ENCODE assay signal across 27 cellular contexts in genomic region chr11:5071815-5072214, GRCh38. TPM values are rescaled to one million over a fixed set of nuclear protein-coding genes. Genes with fewer than 3 reads are reported as not detected.
"Had no signal": no experiment of that assay in that cellular context is flagged by ENCODE, and none has a peak within 500 bp of the region (broad histone marks: within the 10 kb centered on the region; RNA-seq: fewer than 3 reads in every experiment).

No MANE protein-coding gene starts in this region.

- H3K9me3 ChIP-seq: ascending aorta, colonic mucosa, esophagus squamous epithelium, heart left ventricle, left ventricle myocardium inferior, right lobe of liver, suprapubic skin, tibial nerve had no signal

- DNase-seq: activated CD4-positive, alpha-beta T cell treated with anti-CD3 and anti-CD28 coated beads, Interleukin-2, amount 10 ng/mL, durations not matched to agents 24 days and 14 days; activated CD8-positive, alpha-beta memory T cell treated with anti-CD3 and anti-CD28 coated beads, Interleukin-2, amount 10 ng/mL, durations not matched to agents 7 days and 5 days; activated CD8-positive, alpha-beta T cell treated with anti-CD3 and anti-CD28 coated beads for 36 hours; activated gamma-delta T cell treated with Interleukin-2 at 50 U/mL for 16 hours; colonic mucosa; dorsolateral prefrontal cortex; effector memory CD8-positive, alpha-beta T cell; esophagus squamous epithelium; heart left ventricle; left ventricle myocardium inferior; right lobe of liver; stimulated activated CD4-positive, alpha-beta T cell treated with anti-CD3 and anti-CD28 coated beads, Interleukin-1b, Interleukin-23, amount 100 ng/mL, for 48 hours; stimulated activated naive CD8-positive, alpha-beta T cell treated with anti-CD3 and anti-CD28 coated beads, Interleukin-15, amount 100 ng/mL, for 72 hours had no signal

- H3K4me1 ChIP-seq: ascending aorta, colonic mucosa, esophagus squamous epithelium, heart left ventricle, left ventricle myocardium inferior, parathyroid adenoma, right lobe of liver, suprapubic skin, tibial nerve had no signal

- H3K27ac ChIP-seq: ascending aorta, colonic mucosa, dorsolateral prefrontal cortex, esophagus squamous epithelium, heart left ventricle, left ventricle myocardium inferior, parathyroid adenoma, right lobe of liver, skin epidermis, suprapubic skin, tibial nerve had no signal

- H3K9ac ChIP-seq: parathyroid adenoma had no signal

- H3K27me3 ChIP-seq: ascending aorta, colonic mucosa, esophagus squamous epithelium, heart left ventricle, right lobe of liver, suprapubic skin, tibial nerve had no signal

- H3K36me3 ChIP-seq: ascending aorta, colonic mucosa, esophagus squamous epithelium, heart left ventricle, left ventricle myocardium inferior, right lobe of liver, suprapubic skin, tibial nerve had no signal

- H2AFZ ChIP-seq: parathyroid adenoma had no signal

- H3K4me3 ChIP-seq: ascending aorta, colonic mucosa, dorsolateral prefrontal cortex, esophagus squamous epithelium, heart left ventricle, left ventricle myocardium inferior, right lobe of liver, skin epidermis, suprapubic skin, tibial nerve had no signal

- ATAC-seq: activated CD4-positive, CD25-positive, alpha-beta regulatory T cell treated with anti-CD3 and anti-CD28 coated beads, Interleukin-2, amount 50 U/mL, for 24 hours; activated CD8-positive, alpha-beta memory T cell treated with anti-CD3 and anti-CD28 coated beads, Interleukin-2, amount 10 ng/mL, durations not matched to agents 7 days and 5 days; activated CD8-positive, alpha-beta T cell treated with anti-CD3 and anti-CD28 coated beads for 36 hours; activated naive CD4-positive, alpha-beta T cell treated with anti-CD3 and anti-CD28 coated beads, Interleukin-2, amount 50 U/mL, for 72 hours; effector memory CD8-positive, alpha-beta T cell; heart left ventricle; right lobe of liver; stimulated activated naive CD8-positive, alpha-beta T cell treated with anti-CD3 and anti-CD28 coated beads, Interleukin-15, amount 100 ng/mL, for 72 hours had no signal

RNA-seq across cellular contexts. Expression of gene OR52E1, which starts 2.4 kb away (rescaled TPM):
- total RNA-seq: activated CD4-positive, alpha-beta T cell treated with anti-CD3 and anti-CD28 coated beads, Interleukin-2, amount 10 ng/mL, durations not matched to agents 24 days and 14 days; activated CD8-positive, alpha-beta memory T cell treated with anti-CD3 and anti-CD28 coated beads, Interleukin-2, amount 10 ng/mL, durations not matched to agents 7 days and 5 days; activated CD8-positive, alpha-beta T cell treated with anti-CD3 and anti-CD28 coated beads for 36 hours; activated naive CD4-positive, alpha-beta T cell treated with anti-CD3 and anti-CD28 coated beads, Interleukin-2, amount 50 U/mL, for 72 hours; ascending aorta; colonic mucosa; esophagus squamous epithelium; fibroblast of villous mesenchyme; heart left ventricle; kidney epithelial cell; left ventricle myocardium inferior; lung microvascular endothelial cell; pulmonary artery endothelial cell; right lobe of liver; suprapubic skin; T-helper 2 cell treated with Interferon-gamma antibody and Interleukin-4, amounts not matched to agents 100 ng/mL and 5 ng/mL, for 36 hours; tibial nerve; urinary bladder had no signal
- polyA plus RNA-seq: adipose tissue, heart left ventricle, urinary bladder had no signal

RNA-seq across cellular contexts. Expression of gene OR52E2, which starts 12.4 kb away (rescaled TPM):
- total RNA-seq: activated CD4-positive, alpha-beta T cell treated with anti-CD3 and anti-CD28 coated beads, Interleukin-2, amount 10 ng/mL, durations not matched to agents 24 days and 14 days; activated CD8-positive, alpha-beta memory T cell treated with anti-CD3 and anti-CD28 coated beads, Interleukin-2, amount 10 ng/mL, durations not matched to agents 7 days and 5 days; activated CD8-positive, alpha-beta T cell treated with anti-CD3 and anti-CD28 coated beads for 36 hours; activated naive CD4-positive, alpha-beta T cell treated with anti-CD3 and anti-CD28 coated beads, Interleukin-2, amount 50 U/mL, for 72 hours; ascending aorta; colonic mucosa; dorsolateral prefrontal cortex; esophagus squamous epithelium; fibroblast of villous mesenchyme; heart left ventricle; kidney epithelial cell; left ventricle myocardium inferior; lung microvascular endothelial cell; pulmonary artery endothelial cell; right lobe of liver; suprapubic skin; T-helper 2 cell treated with Interferon-gamma antibody and Interleukin-4, amounts not matched to agents 100 ng/mL and 5 ng/mL, for 36 hours; tibial nerve; urinary bladder had no signal
- polyA plus RNA-seq: adipose tissue, heart left ventricle, urinary bladder had no signal

RNA-seq across cellular contexts. Expression of gene OR52J3, which starts 25.5 kb away (rescaled TPM):
- total RNA-seq: activated CD4-positive, alpha-beta T cell treated with anti-CD3 and anti-CD28 coated beads, Interleukin-2, amount 10 ng/mL, durations not matched to agents 24 days and 14 days; activated CD8-positive, alpha-beta memory T cell treated with anti-CD3 and anti-CD28 coated beads, Interleukin-2, amount 10 ng/mL, durations not matched to agents 7 days and 5 days; activated CD8-positive, alpha-beta T cell treated with anti-CD3 and anti-CD28 coated beads for 36 hours; activated naive CD4-positive, alpha-beta T cell treated with anti-CD3 and anti-CD28 coated beads, Interleukin-2, amount 50 U/mL, for 72 hours; ascending aorta; colonic mucosa; esophagus squamous epithelium; fibroblast of villous mesenchyme; heart left ventricle; kidney epithelial cell; left ventricle myocardium inferior; lung microvascular endothelial cell; pulmonary artery endothelial cell; right lobe of liver; suprapubic skin; T-helper 2 cell treated with Interferon-gamma antibody and Interleukin-4, amounts not matched to agents 100 ng/mL and 5 ng/mL, for 36 hours; tibial nerve; urinary bladder had no signal
- polyA plus RNA-seq: adipose tissue, heart left ventricle, urinary bladder had no signal
